Comparison of ENCODE assay signal across 16 cellular contexts in the genomic region with DNA sequence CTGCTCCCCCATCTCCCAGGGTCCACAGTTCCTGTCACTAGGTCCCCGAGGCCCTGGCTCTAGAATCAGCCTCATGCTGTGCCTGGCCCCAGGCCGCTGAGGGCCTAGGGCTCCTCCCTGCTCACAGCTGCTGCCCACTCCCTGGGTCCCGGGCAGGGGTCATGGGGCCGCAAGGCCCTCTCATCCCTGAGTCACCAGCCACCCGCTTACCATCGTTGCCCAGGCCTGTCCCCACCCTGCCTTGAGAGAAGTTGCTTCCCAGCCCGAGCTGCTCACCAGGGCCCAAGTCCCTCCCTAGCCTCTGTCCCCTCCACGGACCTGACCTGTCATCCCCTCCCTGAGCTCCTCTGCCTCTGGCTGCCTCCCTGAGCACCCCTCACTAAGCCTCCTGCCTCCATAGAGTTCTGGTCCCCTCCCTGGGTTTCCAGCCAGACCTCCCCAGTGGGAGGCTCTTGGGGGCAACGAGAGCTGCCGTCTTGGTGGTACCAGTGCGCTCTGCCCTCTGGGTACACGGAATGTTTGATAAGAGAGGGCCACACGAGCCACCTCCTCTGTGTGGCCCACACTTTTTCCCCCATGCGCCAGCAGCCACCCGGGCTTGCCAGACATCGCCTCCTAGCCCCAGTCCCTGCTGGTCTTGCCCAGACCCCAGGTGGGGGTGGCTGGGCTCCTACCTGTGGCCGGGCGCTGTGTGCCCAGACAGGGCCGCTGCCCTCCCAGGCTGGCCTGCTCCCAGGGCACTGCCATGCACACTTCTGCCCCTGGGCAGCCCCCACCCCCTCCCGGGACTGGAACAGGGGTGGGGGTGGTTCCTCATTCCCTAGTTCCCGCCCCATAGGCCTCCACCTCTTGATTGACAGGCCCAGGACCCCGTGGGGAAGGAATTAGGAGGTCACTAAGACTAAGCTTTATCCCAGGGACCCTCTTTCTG. TPM values are rescaled to one million over a fixed set of nuclear protein-coding genes. Genes with fewer than 3 reads are reported as not detected.
DNase-seq lines count a peak whose midpoint lies in the region; ATAC-seq and TF ChIP-seq lines count a peak whose summit lies in the region.
"Had no signal": no experiment of that assay in that cellular context is flagged by ENCODE, and none has a peak within 500 bp of the region (broad histone marks: within the 10 kb centered on the region; RNA-seq: fewer than 3 reads in every experiment).

No MANE protein-coding gene starts in this region.

- H3K4me3 ChIP-seq in HEK293 (ENCODE audit: low read depth, low read length) (no peak overlapping the region), SJCRH30 (no peak overlapping the region), psoas muscle (no peak overlapping the region)
- H3K4me3 ChIP-seq: thoracic aorta had no signal

- H3K27me3 ChIP-seq in SJCRH30 (peaks cover 11% of the 10 kb centered on the region; the same call in 1 of the 2 replicates), psoas muscle (ENCODE audit: insufficient read depth in 3 of 3, low read length in 2 of 3) (peaks cover 0 to 3% (median 0%) of the 10 kb centered on the region in 3 donors)

- no peak for TF ChIP-seq CTCF in HEK293 (tag by site-specific recombination; IDR thresholded peaks at IDR 0.05)
- no peak for TF ChIP-seq CTCF in psoas muscle (IDR thresholded peaks at IDR 0.05)

- H3K36me3 ChIP-seq in HEK293 (ENCODE audit: control insufficient read depth in 2 of 2, insufficient read depth in 1 of 2, low read length in 2 of 2) (no peaks in the 10 kb centered on the region), SJCRH30 (no peaks in the 10 kb centered on the region), psoas muscle (ENCODE audit: insufficient read depth in 1 of 2, low read depth in 1 of 2) (no peaks in the 10 kb centered on the region)
- H3K36me3 ChIP-seq: brain microvascular endothelial cell, thoracic aorta had no signal

- ATAC-seq in psoas muscle: peak; percentile 21 to 34 (median 28)
- ATAC-seq in HG03432 (IDR thresholded peaks at IDR 0.05; ENCODE audit: unreplicated experiment): no peak
- no peak for ATAC-seq in GM21447 (IDR thresholded peaks at IDR 0.05; ENCODE audit: unreplicated experiment)
- ATAC-seq: activated CD4-positive, alpha-beta T cell treated with anti-CD3 and anti-CD28 coated beads for 36 hours had no signal

- DNase-seq in SJCRH30 (peak; percentile 30), iPS-NIHi11 (ENCODE audit: low spot score) (peak; percentile 64), psoas muscle (no peak), NCI-H748 treated with DMSO at 0.1 percent for 48 hours (lab: John Stamatoyannopoulos, UW) (no peak)
- DNase-seq: activated CD4-positive, alpha-beta T cell treated with anti-CD3 and anti-CD28 coated beads for 36 hours; brain microvascular endothelial cell; DMS79 treated with DMSO at 0.1 percent for 48 hours; naive B cell; Right ventricle myocardium superior; stimulated activated CD4-positive, alpha-beta T cell treated with anti-CD3 and anti-CD28 coated beads, Interleukin-1b, Interleukin-23, amount 100 ng/mL, for 48 hours had no signal

- POLR2A ChIA-PET in HEK293 (lab: Yijun Ruan, JAX): no interaction called here

- CTCF ChIA-PET in HEK293 (lab: Yijun Ruan, JAX): interaction anchor here (6.5 kb wide), 1 partner anchor 122 kb away, joined by 82 read pairs; no protein-coding TSS in a partner anchor

- no peaks in the 10 kb centered on the region for H3K9me3 ChIP-seq in HEK293 (ENCODE audit: control insufficient read depth, insufficient read depth, low read depth, low read length)
- no peaks in the 10 kb centered on the region for H3K9me3 ChIP-seq in SJCRH30 (replicated peaks)
- no peaks in the 10 kb centered on the region for H3K9me3 ChIP-seq in psoas muscle
- H3K9me3 ChIP-seq: thoracic aorta had no signal

- H3K4me1 ChIP-seq in HEK293 (ENCODE audit: control insufficient read depth, insufficient read depth, low read length): no peaks in the 10 kb centered on the region
- no peaks in the 10 kb centered on the region; the same call in none of the 2 replicates for H3K4me1 ChIP-seq in SJCRH30
- no peaks in the 10 kb centered on the region for H3K4me1 ChIP-seq in psoas muscle

- H3K27ac ChIP-seq in HEK293 (ENCODE audit: extremely low read depth, low read depth, low read length): no peak overlapping the region
- no peak overlapping the region for H3K27ac ChIP-seq in SJCRH30
- H3K27ac ChIP-seq in psoas muscle: no peak overlapping the region
- H3K27ac ChIP-seq: brain microvascular endothelial cell, C4-2B, thoracic aorta had no signal

- intact Hi-C loops in psoas muscle (cut with DNase I): no loop called here

- 54 to 68% (median 55%) methylated on average over 21 to 22 of the region's 22 CpGs for WGBS in psoas muscle, 3 donors

TF ChIP-seq in HEK293, 187 proteins besides CTCF, POLR2A, EP300 and RAD21:
- TF ChIP-seq ZNF76 (tag by site-specific recombination; IDR thresholded peaks at IDR 0.05; ENCODE audit: borderline replicate concordance, low read depth): no peak
- TF ChIP-seq GLIS1 (tag by site-specific recombination; IDR thresholded peaks at IDR 0.05): peak; percentile 50; the same call in 1 of the 2 replicates
- TF ChIP-seq HIC1 (tag by site-specific recombination; IDR thresholded peaks at IDR 0.05): 0 out of 2 replicates have a peak, but pooled peaks have one; percentile 22

RNA-seq across cellular contexts. Expression of gene MLXIPL, which starts 21.3 kb away (rescaled TPM):
- 0.10 TPM in 1 of 2 replicates, not detected in the other for total RNA-seq in SJCRH30 (2014; rRNA removed; shearing (Covaris generic))
- total RNA-seq in psoas muscle: 10 to 100 TPM; 16.3 to 65.2 (median 27.6) TPM
- polyA plus RNA-seq in psoas muscle: 10 to 100 TPM; 11.1 to 43.6 (median 14.1) TPM
- total RNA-seq: activated CD4-positive, alpha-beta T cell treated with anti-CD3 and anti-CD28 coated beads for 36 hours; dermis microvascular lymphatic vessel endothelial cell had no signal

RNA-seq across cellular contexts. Expression of gene TBL2, which starts 24.6 kb away (rescaled TPM):
- total RNA-seq in SJCRH30 (2014; rRNA removed; shearing (Covaris generic)): 43.8 and 55.9 TPM in 2 replicates
- total RNA-seq in psoas muscle: 10 to 100 TPM; 10.3 to 16.1 (median 11.8) TPM
- polyA plus RNA-seq in psoas muscle: 10 to 100 TPM in 1 of 3 donors, 1 to 10 TPM in 2; 8.1 to 15.0 (median 9.6) TPM

RNA-seq across cellular contexts. Expression of gene BCL7B, which starts 45.5 kb away (rescaled TPM):
- total RNA-seq in SJCRH30 (2014; rRNA removed; shearing (Covaris generic)): 38.8 and 39.7 TPM in 2 replicates
- total RNA-seq in psoas muscle: 10 to 100 TPM; 55.8 to 96.5 (median 88.1) TPM
- 100 to 1,000 TPM in 2 of 3 donors, 10 to 100 TPM in 1; 88.7 to 130 (median 105) TPM for polyA plus RNA-seq in psoas muscle

Comparison
In these comparisons a context has a peak if more than half of its experiments do, and no peak if none do; other contexts are left out.
1. DNase-seq: peak in SJCRH30 (2 of 2) and iPS-NIHi11 (single experiment); none in psoas muscle (0 of 2) and NCI-H748 treated with DMSO at 0.1 percent for 48 hours (single experiment).
2. ATAC-seq: peak in psoas muscle (4 of 4); none in HG03432 (single experiment) and GM21447 (single experiment).
3. RNA of gene MLXIPL, which starts 21.3 kb away (total RNA-seq): 16.3 to 65.2 TPM in psoas muscle; 0.10 TPM in SJCRH30; every median in the first group is over 10 times any median in the second.